11 cellular contexts compared by ENCODE assay signal in the genomic region with DNA sequence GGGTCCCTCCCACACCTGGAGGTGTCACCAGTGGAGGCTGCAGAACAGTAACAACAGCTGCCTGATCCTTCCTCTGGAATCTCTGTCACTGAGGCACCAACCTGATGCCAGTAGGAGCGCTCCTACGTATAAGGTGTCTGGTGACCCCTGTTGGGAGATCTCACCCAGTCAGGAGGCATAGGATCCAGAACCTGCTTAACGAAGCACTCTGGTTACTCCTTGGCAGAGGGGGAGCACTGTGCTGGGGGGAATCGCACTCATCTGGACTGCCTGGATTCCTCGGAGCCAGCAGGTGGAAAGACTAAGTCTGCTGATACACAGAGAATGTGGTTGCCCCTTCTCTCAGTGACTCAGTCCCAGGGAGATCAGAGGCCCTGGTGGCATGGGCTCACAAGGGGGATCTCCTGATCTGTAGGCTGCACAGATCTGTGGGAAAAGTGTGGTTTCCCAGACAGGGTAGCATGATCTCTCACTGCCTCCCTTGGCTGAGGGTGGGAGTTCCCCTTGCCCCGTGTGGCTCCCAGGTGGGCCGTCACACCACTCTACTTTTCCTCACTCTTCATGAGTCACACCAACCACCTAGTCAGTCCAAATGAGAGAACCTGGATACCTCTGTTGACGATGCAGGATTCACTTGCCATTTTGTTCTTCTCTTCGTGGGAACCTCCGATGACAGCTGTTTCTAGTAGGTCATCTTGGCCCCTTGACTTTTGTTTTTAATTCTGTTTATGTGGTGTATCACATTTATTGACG.
DNase-seq lines count a peak whose midpoint lies in the region; ATAC-seq lines count a peak whose summit lies in the region.
"Had no signal": no experiment of that assay in that cellular context is flagged by ENCODE, and none has a peak within 500 bp of the region (broad histone marks: within the 10 kb centered on the region; RNA-seq: fewer than 3 reads in every experiment).

No MANE protein-coding gene starts in this region.

- H3K4me3 Mint-ChIP-seq in stimulated activated effector memory CD8-positive, alpha-beta T cell treated with anti-CD3 and anti-CD28 coated beads, Interleukin-12 subunit alpha, Interleukin-12 subunit beta, amount 100 ng/mL, for 72 hours: no peak overlapping the region

- H3K27ac Mint-ChIP-seq in stimulated activated effector memory CD8-positive, alpha-beta T cell treated with anti-CD3 and anti-CD28 coated beads, Interleukin-12 subunit alpha, Interleukin-12 subunit beta, amount 100 ng/mL, for 72 hours: no peak overlapping the region

- H3K9me3 Mint-ChIP-seq in stimulated activated effector memory CD8-positive, alpha-beta T cell treated with anti-CD3 and anti-CD28 coated beads, Interleukin-12 subunit alpha, Interleukin-12 subunit beta, amount 100 ng/mL, for 72 hours: no peaks in the 10 kb centered on the region

- H3K4me1 Mint-ChIP-seq in stimulated activated effector memory CD8-positive, alpha-beta T cell treated with anti-CD3 and anti-CD28 coated beads, Interleukin-12 subunit alpha, Interleukin-12 subunit beta, amount 100 ng/mL, for 72 hours: no peaks in the 10 kb centered on the region

- ATAC-seq in GM21447 (IDR thresholded peaks at IDR 0.05; ENCODE audit: unreplicated experiment) (peak; percentile 57), HG03196 (IDR thresholded peaks at IDR 0.05; ENCODE audit: unreplicated experiment) (peak; percentile 85), HG03159 (IDR thresholded peaks at IDR 0.05; ENCODE audit: unreplicated experiment) (no peak)
- peak; percentile 13 for ATAC-seq in stimulated activated effector memory CD8-positive, alpha-beta T cell treated with anti-CD3 and anti-CD28 coated beads, Interleukin-12 subunit alpha, Interleukin-12 subunit beta, amount 100 ng/mL, for 72 hours
- ATAC-seq: gastroesophageal sphincter had no signal

- DNase-seq in activated T-cell treated with anti-CD3 and anti-CD28 coated beads for 48 hours (ENCODE audit: low read depth) (peak; percentile 23), NCI-H1092 treated with DMSO at 0.1 percent for 48 hours (lab: John Stamatoyannopoulos, UW) (no peak)
- DNase-seq in activated T-cell treated with anti-CD3 and anti-CD28 coated beads, Interleukin-2, amount 50 U/mL, for 1 hour: no peak
- no peak for DNase-seq in stimulated activated effector memory CD8-positive, alpha-beta T cell treated with anti-CD3 and anti-CD28 coated beads, Interleukin-12 subunit alpha, Interleukin-12 subunit beta, amount 100 ng/mL, for 72 hours (ENCODE audit: low spot score in 2 of 2)
- DNase-seq in activated naive CD4-positive, alpha-beta T cell treated with anti-CD3 and anti-CD28 coated beads, Interleukin-2, amount 50 U/mL, for 16 hours: no peak
- DNase-seq: effector CD8-positive, alpha-beta T cell; NCI-H2081 had no signal

- H3K36me3 Mint-ChIP-seq in stimulated activated effector memory CD8-positive, alpha-beta T cell treated with anti-CD3 and anti-CD28 coated beads, Interleukin-12 subunit alpha, Interleukin-12 subunit beta, amount 100 ng/mL, for 72 hours: no peaks in the 10 kb centered on the region
